Comparison of ENCODE assay signal across 18 cellular contexts in the genomic region with DNA sequence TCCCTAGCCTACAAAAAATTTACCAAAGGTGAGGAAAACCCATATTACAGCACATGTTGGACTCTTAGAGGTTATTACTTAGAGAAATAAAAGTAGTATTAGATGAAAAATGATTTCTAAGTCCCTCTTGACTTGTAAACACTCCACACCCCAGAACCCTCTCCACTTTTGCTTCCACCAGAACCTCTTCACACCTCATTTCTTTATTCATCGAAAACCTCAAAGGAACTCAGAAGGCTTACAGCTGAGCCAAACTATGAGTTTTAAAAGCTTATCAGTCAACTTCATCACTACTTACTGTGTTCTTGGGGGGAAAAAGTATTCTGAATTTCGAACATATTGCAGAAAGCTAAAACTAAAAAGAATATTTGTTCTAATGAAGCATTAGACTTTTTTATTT.
DNase-seq lines count a peak whose midpoint lies in the region; ATAC-seq lines count a peak whose summit lies in the region.
"Had no signal": no experiment of that assay in that cellular context is flagged by ENCODE, and none has a peak within 500 bp of the region (broad histone marks: within the 10 kb centered on the region; RNA-seq: fewer than 3 reads in every experiment).

No MANE protein-coding gene starts in this region.

- peaks cover 32% of the 10 kb centered on the region for H3K4me1 Mint-ChIP-seq in T-helper 1 cell treated with Interleukin-12 subunit alpha and Interleukin-12 subunit beta and Interleukin-4 antibody, amounts not matched to agents 30 μg/mL and 1 μg/mL, for 36 hours (ENCODE audit: low read depth)
- peaks cover 74% of the 10 kb centered on the region for H3K4me1 Mint-ChIP-seq in activated naive CD4-positive, alpha-beta T cell treated with anti-CD3 and anti-CD28 coated beads for 36 hours (ENCODE audit: low read depth)
- peaks cover 46% of the 10 kb centered on the region for H3K4me1 Mint-ChIP-seq in T-helper 2 cell treated with Interferon-gamma antibody and Interleukin-4, amounts not matched to agents 5 μg/mL and 100 μg/mL, for 36 hours (ENCODE audit: low read depth)
- peaks cover 49 to 61% of the 10 kb centered on the region in 2 donors for H3K4me1 Mint-ChIP-seq in immature natural killer cell
- H3K4me1 Mint-ChIP-seq: IgD-negative memory B cell had no signal

- H3K36me3 Mint-ChIP-seq in T-helper 1 cell treated with Interleukin-12 subunit alpha and Interleukin-12 subunit beta and Interleukin-4 antibody, amounts not matched to agents 30 μg/mL and 1 μg/mL, for 36 hours (ENCODE audit: low read depth), result peaks cover 8% of the 10 kb centered on the region
- peaks cover 2% of the 10 kb centered on the region for H3K36me3 Mint-ChIP-seq in activated naive CD4-positive, alpha-beta T cell treated with anti-CD3 and anti-CD28 coated beads for 36 hours (ENCODE audit: low read depth)
- H3K36me3 Mint-ChIP-seq in T-helper 2 cell treated with Interferon-gamma antibody and Interleukin-4, amounts not matched to agents 5 μg/mL and 100 μg/mL, for 36 hours (ENCODE audit: low read depth), result peaks cover 7% of the 10 kb centered on the region
- peaks cover 0 to 7% (median 0%) of the 10 kb centered on the region in 3 donors for H3K36me3 Mint-ChIP-seq in immature natural killer cell
- H3K36me3 Mint-ChIP-seq: IgD-negative memory B cell had no signal

- peak overlapping the region; percentile 77 for H3K27ac Mint-ChIP-seq in T-helper 1 cell treated with Interleukin-12 subunit alpha and Interleukin-12 subunit beta and Interleukin-4 antibody, amounts not matched to agents 30 μg/mL and 1 μg/mL, for 36 hours
- H3K27ac Mint-ChIP-seq in activated naive CD4-positive, alpha-beta T cell treated with anti-CD3 and anti-CD28 coated beads for 36 hours, result peak overlapping the region; percentile 8
- peak overlapping the region; percentile 82 for H3K27ac Mint-ChIP-seq in T-helper 2 cell treated with Interferon-gamma antibody and Interleukin-4, amounts not matched to agents 5 μg/mL and 100 μg/mL, for 36 hours
- peak overlapping the region; percentile 1 to 73 (median 42) for H3K27ac Mint-ChIP-seq in immature natural killer cell
- H3K27ac Mint-ChIP-seq: H9, IgD-negative memory B cell had no signal

- intact Hi-C loops in activated naive CD4-positive, alpha-beta T cell treated with anti-CD3 and anti-CD28 coated beads for 36 hours (cut with micrococcal nuclease), result loop anchor here (5.0 kb wide), 1 partner anchor 189 kb away; no protein-coding TSS in a partner anchor

- no peaks in the 10 kb centered on the region for H3K9me3 Mint-ChIP-seq in T-helper 1 cell treated with Interleukin-12 subunit alpha and Interleukin-12 subunit beta and Interleukin-4 antibody, amounts not matched to agents 30 μg/mL and 1 μg/mL, for 36 hours
- H3K9me3 Mint-ChIP-seq in activated naive CD4-positive, alpha-beta T cell treated with anti-CD3 and anti-CD28 coated beads for 36 hours, result peaks cover 5% of the 10 kb centered on the region
- peaks cover 28% of the 10 kb centered on the region for H3K9me3 Mint-ChIP-seq in T-helper 2 cell treated with Interferon-gamma antibody and Interleukin-4, amounts not matched to agents 5 μg/mL and 100 μg/mL, for 36 hours
- H3K9me3 Mint-ChIP-seq in immature natural killer cell, result peaks cover 3 to 33% (median 7%) of the 10 kb centered on the region in 6 donors

- ATAC-seq in HG03521 (IDR thresholded peaks at IDR 0.05; ENCODE audit: unreplicated experiment), result no peak

- H3K4me3 Mint-ChIP-seq in T-helper 1 cell treated with Interleukin-12 subunit alpha and Interleukin-12 subunit beta and Interleukin-4 antibody, amounts not matched to agents 30 μg/mL and 1 μg/mL, for 36 hours, result peak overlapping the region; percentile 27
- H3K4me3 Mint-ChIP-seq in activated naive CD4-positive, alpha-beta T cell treated with anti-CD3 and anti-CD28 coated beads for 36 hours, result no peak overlapping the region
- H3K4me3 Mint-ChIP-seq in T-helper 2 cell treated with Interferon-gamma antibody and Interleukin-4, amounts not matched to agents 5 μg/mL and 100 μg/mL, for 36 hours, result peak overlapping the region; percentile 44
- peak overlapping the region; percentile 29 to 55 (median 41) for H3K4me3 Mint-ChIP-seq in immature natural killer cell
- H3K4me3 Mint-ChIP-seq: H9, IgD-negative memory B cell had no signal

- CTCF ChIA-PET in activated naive CD4-positive, alpha-beta T cell treated with anti-CD3 and anti-CD28 coated beads for 36 hours (lab: Charles Lee), result interaction anchor here (1.8 kb wide), 1 partner anchor 16 kb away, joined by 6 read pairs; no protein-coding TSS in a partner anchor

- no peaks in the 10 kb centered on the region for H3K27me3 Mint-ChIP-seq in T-helper 1 cell treated with Interleukin-12 subunit alpha and Interleukin-12 subunit beta and Interleukin-4 antibody, amounts not matched to agents 30 μg/mL and 1 μg/mL, for 36 hours (ENCODE audit: low read depth)
- H3K27me3 Mint-ChIP-seq in activated naive CD4-positive, alpha-beta T cell treated with anti-CD3 and anti-CD28 coated beads for 36 hours (ENCODE audit: low read depth), result no peaks in the 10 kb centered on the region
- H3K27me3 Mint-ChIP-seq in T-helper 2 cell treated with Interferon-gamma antibody and Interleukin-4, amounts not matched to agents 5 μg/mL and 100 μg/mL, for 36 hours (ENCODE audit: low read depth), result no peaks in the 10 kb centered on the region
- peaks cover 0 to 2% (median 0%) of the 10 kb centered on the region in 3 donors for H3K27me3 Mint-ChIP-seq in immature natural killer cell (ENCODE audit: low read depth in 3 of 3)
- H3K27me3 Mint-ChIP-seq: IgD-negative memory B cell had no signal

- DNase-seq in T-helper 1 cell (no peak), immature natural killer cell (no peak), NCI-H1436 (lab: John Stamatoyannopoulos, UW) (no peak)
- no peak for DNase-seq in activated naive CD4-positive, alpha-beta T cell treated with anti-CD3 and anti-CD28 coated beads for 36 hours
- no peak for DNase-seq in activated naive CD4-positive, alpha-beta T cell (lab: John Stamatoyannopoulos, UW)
- no peak for DNase-seq in T-helper 2 cell treated with Interferon-gamma antibody and Interleukin-4, amounts not matched to agents 5 μg/mL and 100 μg/mL, for 36 hours (ENCODE audit: low spot score)
- DNase-seq: 8988T, BE2C, DMS79 treated with DMSO at 0.1 percent for 48 hours, H9, Kasumi-1, MM.1S, NCI-H1092 treated with DMSO at 0.1 percent for 48 hours, NCI-H1694 treated with DMSO at 0.1 percent for 48 hours, OCI-M1 had no signal

Comparison
In these comparisons a context has a peak if more than half of its experiments do, and no peak if none do; other contexts are left out.
1. H3K27ac Mint-ChIP-seq: peak in every context shown above with its lines; median percentile 82 in T-helper 2 cell treated with Interferon-gamma antibody and Interleukin-4, amounts not matched to agents 5 μg/mL and 100 μg/mL, for 36 hours; 77 in T-helper 1 cell treated with Interleukin-12 subunit alpha and Interleukin-12 subunit beta and Interleukin-4 antibody, amounts not matched to agents 30 μg/mL and 1 μg/mL, for 36 hours; 42 in immature natural killer cell; 8 in activated naive CD4-positive, alpha-beta T cell treated with anti-CD3 and anti-CD28 coated beads for 36 hours.